Comparison of ENCODE assay signal across 23 cellular contexts in genomic region chrX:147405764-147406163, GRCh38.
"Had no signal": no experiment of that assay in that cellular context is flagged by ENCODE, and none has a peak within 500 bp of the region (broad histone marks: within the 10 kb centered on the region; RNA-seq: fewer than 3 reads in every experiment).

No MANE protein-coding gene starts in this region.

- H2AFZ ChIP-seq: hepatocyte had no signal

- H3K36me3 ChIP-seq: colonic mucosa, esophagus muscularis mucosa, gastroesophageal sphincter, heart left ventricle, left lung, lower lobe of right lung had no signal

- H3K27ac ChIP-seq: colonic mucosa, esophagus muscularis mucosa, foreskin keratinocyte, gastroesophageal sphincter, heart left ventricle, hepatocyte, left lung, lower lobe of right lung had no signal

- ATAC-seq: effector memory CD8-positive, alpha-beta T cell; foreskin keratinocyte; gastroesophageal sphincter; heart left ventricle; left cardiac atrium; left lung; left ventricle myocardium superior; lower lobe of right lung; mucosa of descending colon had no signal

- H3K4me2 ChIP-seq: hepatocyte had no signal

- H3K4me3 Mint-ChIP-seq: dendritic cell treated with granulocyte-macrophage colony-stimulating factor and Interleukin-4, amounts not matched to agents 40 ng/mL and 50 ng/mL, for 4 days; effector memory CD8-positive, alpha-beta T cell; immature natural killer cell; mesothelial cell of epicardium; naive B cell had no signal

- DNase-seq: colonic mucosa; cortex of kidney; effector CD8-positive, alpha-beta T cell; effector memory CD8-positive, alpha-beta T cell; foreskin keratinocyte; heart left ventricle; hypothalamus; immature natural killer cell; islet precursor cell; left cardiac atrium; left ventricle myocardium superior; lower lobe of right lung; mesenchymal stem cell; mucosa of descending colon; naive B cell had no signal

- H3K79me2 ChIP-seq: hepatocyte had no signal

- H3K27me3 Mint-ChIP-seq: dendritic cell treated with granulocyte-macrophage colony-stimulating factor and Interleukin-4, amounts not matched to agents 40 ng/mL and 50 ng/mL, for 4 days; effector memory CD8-positive, alpha-beta T cell; naive B cell had no signal

- H3K4me3 ChIP-seq: colonic mucosa, esophagus muscularis mucosa, gastroesophageal sphincter, heart left ventricle, hepatocyte, left lung, lower lobe of right lung, mucosa of descending colon had no signal

- H3K4me1 ChIP-seq: colonic mucosa, esophagus muscularis mucosa, foreskin keratinocyte, gastroesophageal sphincter, heart left ventricle, left lung, lower lobe of right lung had no signal

- H3K4me1 Mint-ChIP-seq: immature natural killer cell, mesothelial cell of epicardium, naive B cell had no signal

- H3K27me3 ChIP-seq: colonic mucosa, esophagus muscularis mucosa, foreskin keratinocyte, gastroesophageal sphincter, heart left ventricle, hepatocyte, left lung had no signal

- H3K9me3 ChIP-seq: colonic mucosa, esophagus muscularis mucosa, gastroesophageal sphincter, left lung, lower lobe of right lung, mucosa of descending colon had no signal

- FAIRE-seq: endothelial cell of umbilical vein, frontal cortex had no signal

- H3K27ac Mint-ChIP-seq: dendritic cell treated with granulocyte-macrophage colony-stimulating factor and Interleukin-4, amounts not matched to agents 40 ng/mL and 50 ng/mL, for 4 days; effector memory CD8-positive, alpha-beta T cell; immature natural killer cell; mesothelial cell of epicardium had no signal

- H3K36me3 Mint-ChIP-seq: immature natural killer cell, mesothelial cell of epicardium, naive B cell had no signal
